In genomic region chr20:46218656-46219055, GRCh38 we compare ENCODE assay signal across 25 cellular contexts.
DNase-seq lines count a peak whose midpoint lies in the region; ATAC-seq lines count a peak whose summit lies in the region.
"Had no signal": no experiment of that assay in that cellular context is flagged by ENCODE, and none has a peak within 500 bp of the region (broad histone marks: within the 10 kb centered on the region; RNA-seq: fewer than 3 reads in every experiment).

No MANE protein-coding gene starts in this region.

- no peak for ATAC-seq in aorta (ENCODE audit: low FRiP score)
- ATAC-seq: gastrocnemius medialis, WTC11 had no signal

- intact Hi-C loops in aorta (cut with DNase I): no loop called here

- H3K36me3 ChIP-seq in aorta (ENCODE audit: control insufficient read depth in 1 of 2, insufficient read depth in 2 of 2, low read length in 1 of 2): no peaks in the 10 kb centered on the region
- H3K36me3 ChIP-seq: gastrocnemius medialis, SJSA1, thoracic aorta had no signal

- WGBS in aorta, 2 donors: 77% methylated on average over 9 of the region's 9 CpGs

- H3K4me3 Mint-ChIP-seq in activated CD4-positive, alpha-beta T cell treated with anti-CD3 and anti-CD28 coated beads, Interleukin-2, amount 10 ng/mL, durations not matched to agents 7 days and 5 days: no peak overlapping the region
- H3K4me3 Mint-ChIP-seq: activated CD4-positive, alpha-beta T cell treated with anti-CD3 and anti-CD28 coated beads, Interleukin-2, amount 10 ng/mL, durations not matched to agents 24 days and 14 days; activated naive CD8-positive, alpha-beta T cell treated with anti-CD3 and anti-CD28 coated beads for 36 hours; CD4-positive, CD25-positive, alpha-beta regulatory T cell; stimulated activated naive CD8-positive, alpha-beta T cell treated with anti-CD3 and anti-CD28 coated beads, Interleukin-15, Interleukin-2, amounts not matched to agents 100 ng/mL and 50 ng/mL, for 24 hours; WTC11 had no signal

- POLR2A ChIA-PET in activated CD4-positive, alpha-beta T cell treated with anti-CD3 and anti-CD28 coated beads, Interleukin-2, amount 10 ng/mL, durations not matched to agents 7 days and 5 days (lab: Charles Lee): no interaction called here

- DNase-seq in NCI-H146 (lab: John Stamatoyannopoulos, UW) (peak; percentile 41), NCI-H146 treated with DMSO at 0.1 percent for 48 hours (lab: John Stamatoyannopoulos, UW; ENCODE audit: unreplicated experiment) (no peak), NCI-H2107 (lab: John Stamatoyannopoulos, UW) (peak; percentile 76), NCI-H526 treated with DMSO at 0.1 percent for 48 hours (lab: John Stamatoyannopoulos, UW) (peak; percentile 38), aorta (peak; percentile 10), NCI-H748 treated with DMSO at 0.1 percent for 48 hours (lab: John Stamatoyannopoulos, UW) (no peak), 8988T (no peak)
- DNase-seq in activated CD4-positive, alpha-beta T cell treated with anti-CD3 and anti-CD28 coated beads, Interleukin-2, amount 10 ng/mL, durations not matched to agents 7 days and 5 days: no peak
- DNase-seq: activated CD4-positive, alpha-beta T cell treated with anti-CD3 and anti-CD28 coated beads, Interleukin-2, amount 10 ng/mL, durations not matched to agents 24 days and 14 days; activated effector memory CD4-positive, alpha-beta T cell treated with anti-CD3 and anti-CD28 coated beads, Interleukin-2, amount 50 U/mL, for 16 hours; activated naive CD8-positive, alpha-beta T cell treated with anti-CD3 and anti-CD28 coated beads for 36 hours; AML-193; anterior cingulate cortex; CD4-positive, CD25-positive, alpha-beta regulatory T cell; gastrocnemius medialis; HCEC 1CT; Kasumi-1; kidney; NCI-H2029 treated with DMSO at 0.1 percent for 48 hours; T1000 had no signal

- H3K27ac Mint-ChIP-seq in activated CD4-positive, alpha-beta T cell treated with anti-CD3 and anti-CD28 coated beads, Interleukin-2, amount 10 ng/mL, durations not matched to agents 7 days and 5 days: no peak overlapping the region
- H3K27ac Mint-ChIP-seq: activated CD4-positive, alpha-beta T cell treated with anti-CD3 and anti-CD28 coated beads, Interleukin-2, amount 10 ng/mL, durations not matched to agents 24 days and 14 days; activated naive CD8-positive, alpha-beta T cell treated with anti-CD3 and anti-CD28 coated beads for 36 hours; CD4-positive, CD25-positive, alpha-beta regulatory T cell; stimulated activated naive CD8-positive, alpha-beta T cell treated with anti-CD3 and anti-CD28 coated beads, Interleukin-15, Interleukin-2, amounts not matched to agents 100 ng/mL and 50 ng/mL, for 24 hours; WTC11 had no signal

- H3K4me1 ChIP-seq in aorta (ENCODE audit: control insufficient read depth in 1 of 2, insufficient read depth in 2 of 2, low read length in 2 of 2): no peaks in the 10 kb centered on the region

- H3K9me3 ChIP-seq in aorta (ENCODE audit: control insufficient read depth, low read length): no peaks in the 10 kb centered on the region
- H3K9me3 ChIP-seq: gastrocnemius medialis, SJSA1, thoracic aorta had no signal

- H3K36me3 Mint-ChIP-seq in activated CD4-positive, alpha-beta T cell treated with anti-CD3 and anti-CD28 coated beads, Interleukin-2, amount 10 ng/mL, durations not matched to agents 7 days and 5 days (ENCODE audit: low read depth): no peaks in the 10 kb centered on the region
- H3K36me3 Mint-ChIP-seq: activated naive CD8-positive, alpha-beta T cell treated with anti-CD3 and anti-CD28 coated beads for 36 hours; CD4-positive, CD25-positive, alpha-beta regulatory T cell; WTC11 had no signal

- H3K27me3 ChIP-seq in aorta (ENCODE audit: control insufficient read depth in 1 of 2, insufficient read depth in 2 of 2, low read length in 1 of 2): no peaks in the 10 kb centered on the region
- H3K27me3 ChIP-seq: gastrocnemius medialis had no signal

- CTCF ChIA-PET in activated CD4-positive, alpha-beta T cell treated with anti-CD3 and anti-CD28 coated beads, Interleukin-2, amount 10 ng/mL, durations not matched to agents 7 days and 5 days (lab: Charles Lee): no interaction called here

- no peaks in the 10 kb centered on the region for H3K27me3 Mint-ChIP-seq in activated CD4-positive, alpha-beta T cell treated with anti-CD3 and anti-CD28 coated beads, Interleukin-2, amount 10 ng/mL, durations not matched to agents 7 days and 5 days
- H3K27me3 Mint-ChIP-seq: CD4-positive, CD25-positive, alpha-beta regulatory T cell had no signal

- H3K27ac ChIP-seq in aorta (ENCODE audit: low read depth in 1 of 2, low read length in 2 of 2): no peak overlapping the region
- H3K27ac ChIP-seq: gastrocnemius medialis, SJSA1, thoracic aorta had no signal

- no peaks in the 10 kb centered on the region for H3K4me1 Mint-ChIP-seq in activated CD4-positive, alpha-beta T cell treated with anti-CD3 and anti-CD28 coated beads, Interleukin-2, amount 10 ng/mL, durations not matched to agents 7 days and 5 days
- H3K4me1 Mint-ChIP-seq: activated CD4-positive, alpha-beta T cell treated with anti-CD3 and anti-CD28 coated beads, Interleukin-2, amount 10 ng/mL, durations not matched to agents 24 days and 14 days; activated naive CD8-positive, alpha-beta T cell treated with anti-CD3 and anti-CD28 coated beads for 36 hours; CD4-positive, CD25-positive, alpha-beta regulatory T cell had no signal

- no peak overlapping the region for H3K4me3 ChIP-seq in aorta (ENCODE audit: low read length in 2 of 2)
- H3K4me3 ChIP-seq: gastrocnemius medialis, SJSA1, smooth muscle cell, thoracic aorta had no signal

- H3K9me3 Mint-ChIP-seq in activated CD4-positive, alpha-beta T cell treated with anti-CD3 and anti-CD28 coated beads, Interleukin-2, amount 10 ng/mL, durations not matched to agents 7 days and 5 days: no peaks in the 10 kb centered on the region
- H3K9me3 Mint-ChIP-seq: activated CD4-positive, alpha-beta T cell treated with anti-CD3 and anti-CD28 coated beads, Interleukin-2, amount 10 ng/mL, durations not matched to agents 24 days and 14 days; activated naive CD8-positive, alpha-beta T cell treated with anti-CD3 and anti-CD28 coated beads for 36 hours; CD4-positive, CD25-positive, alpha-beta regulatory T cell; stimulated activated naive CD8-positive, alpha-beta T cell treated with anti-CD3 and anti-CD28 coated beads, Interleukin-15, Interleukin-2, amounts not matched to agents 100 ng/mL and 50 ng/mL, for 24 hours; WTC11 had no signal

Comparison
In these comparisons a context has a peak if more than half of its experiments do, and no peak if none do; other contexts are left out.
1. DNase-seq: peak in NCI-H146 (single experiment), NCI-H2107 (single experiment), NCI-H526 treated with DMSO at 0.1 percent for 48 hours (single experiment) and aorta (2 of 2); none in NCI-H146 treated with DMSO at 0.1 percent for 48 hours (single experiment), NCI-H748 treated with DMSO at 0.1 percent for 48 hours (single experiment), 8988T (single experiment) and activated CD4-positive, alpha-beta T cell treated with anti-CD3 and anti-CD28 coated beads, Interleukin-2, amount 10 ng/mL, durations not matched to agents 7 days and 5 days (single experiment).